ENCODE assay signal across 9 cellular contexts in the genomic region with DNA sequence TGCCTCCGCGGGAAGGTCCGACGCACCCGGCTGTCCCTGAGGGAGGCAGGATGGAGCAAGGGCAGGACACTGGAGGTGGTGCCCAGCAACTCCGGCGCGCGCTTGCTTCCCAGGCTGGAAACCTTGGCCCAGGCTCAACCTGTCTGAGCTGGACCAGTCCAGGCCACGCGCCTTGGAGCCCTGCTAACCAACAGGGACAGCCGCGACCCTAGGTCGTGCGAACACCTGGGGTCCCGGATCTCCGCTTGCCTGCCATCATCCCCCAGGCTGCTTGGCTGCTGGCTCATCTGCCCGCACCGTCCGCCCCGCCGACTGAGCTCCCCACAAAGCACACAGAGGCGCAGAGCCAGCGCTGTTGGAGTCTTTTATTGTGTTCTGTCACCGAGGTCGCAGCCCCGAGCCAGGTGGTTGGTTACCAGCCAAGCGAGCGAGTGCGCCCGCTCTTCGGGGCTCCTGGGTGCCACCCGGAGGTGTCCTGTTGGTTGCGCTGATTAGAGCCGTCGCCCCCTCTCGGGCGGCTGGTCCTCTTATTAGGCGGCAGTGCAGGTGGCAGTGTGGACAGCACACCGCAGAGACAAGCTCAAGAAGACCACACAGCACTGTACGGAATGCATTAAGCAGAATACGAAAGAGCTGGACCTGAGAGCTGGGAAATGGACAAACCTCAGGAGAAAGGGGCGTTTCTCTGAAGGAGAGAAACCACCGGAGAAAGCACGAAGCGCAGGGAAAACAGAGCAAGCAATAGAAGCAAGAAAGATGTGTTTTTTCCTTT. TPM values are rescaled to one million over a fixed set of nuclear protein-coding genes. Genes with fewer than 3 reads are reported as not detected.
DNase-seq lines count a peak whose midpoint lies in the region; ATAC-seq, FAIRE-seq and TF ChIP-seq lines count a peak whose summit lies in the region.
"Had no signal": no experiment of that assay in that cellular context is flagged by ENCODE, and none has a peak within 500 bp of the region (broad histone marks: within the 10 kb centered on the region; RNA-seq: fewer than 3 reads in every experiment).

No MANE protein-coding gene starts in this region.

- peak; percentile 52 for FAIRE-seq in HTR-8/SVneo (lab: Jason Lieb, UNC)

- 6 to 8% methylated on average over 37 to 42 of the region's 46 CpGs for WGBS in mesodermal cell (ENCODE audit: insufficient coverage in 2 of 2), 2 experiments

- H3K36me3 ChIP-seq in mesodermal cell (ENCODE audit: control insufficient read depth, insufficient read depth, low read length) (no peaks in the 10 kb centered on the region), BE2C (no peaks in the 10 kb centered on the region)

- TF ChIP-seq CTCF in AG09319 (IDR thresholded peaks at IDR 0.05; ENCODE audit: low read depth, low read length) = peak; percentile 8
- peak in 3 of 56 donors; percentile 7 to 16 (median 11) for TF ChIP-seq CTCF in dorsolateral prefrontal cortex (IDR thresholded peaks at IDR 0.05 in 54 of 56, conservative IDR thresholded peaks at IDR 0.05 in 2 of 56; ENCODE audit: low read depth in 1 of 56, partially characterized antibody in 56 of 56)
- no peak for TF ChIP-seq CTCF in BE2C (IDR thresholded peaks at IDR 0.05; ENCODE audit: low read depth, low read length)

- H3K27me3 ChIP-seq in dorsolateral prefrontal cortex = peaks cover 0 to 87% (median 47%) of the 10 kb centered on the region in 45 donors
- H3K27me3 ChIP-seq in BE2C = peaks cover 55% of the 10 kb centered on the region

- H3K4me1 ChIP-seq in mesodermal cell (ENCODE audit: control insufficient read depth, insufficient read depth, low read length, poor library complexity, severe bottlenecking) = no peaks in the 10 kb centered on the region
- H3K4me1 ChIP-seq in BE2C = no peaks in the 10 kb centered on the region

- H3K9me3 ChIP-seq in mesodermal cell (ENCODE audit: control insufficient read depth, low read length) (no peaks in the 10 kb centered on the region), BE2C (no peaks in the 10 kb centered on the region)

- H3K27ac ChIP-seq in dorsolateral prefrontal cortex = peak overlapping the region in 22 of 59 donors; percentile 4 to 73 (median 40)
- H3K27ac ChIP-seq in mesodermal cell (ENCODE audit: low read depth, low read length, severe bottlenecking) = no peak overlapping the region

- intact Hi-C loops in dorsolateral prefrontal cortex (cut with DNase I) = loop anchor here (10.0 kb wide), 4 partner anchors 797 to 1347 kb away; no protein-coding TSS in a partner anchor

- DNase-seq in AG09319 (ENCODE audit: extremely low read depth, low read depth) (no peak), HTR-8/SVneo (ENCODE audit: insufficient read length, low spot score) (no peak), dorsolateral prefrontal cortex (peak in 2 of 10 donors; percentile 16 to 44), NAMALWA (ENCODE audit: low spot score) (no peak), BE2C (no peak), SK-N-DZ (ENCODE audit: low spot score) (no peak)

- no peak for ATAC-seq in GM21825 (IDR thresholded peaks at IDR 0.05; ENCODE audit: unreplicated experiment)

- H3K4me3 ChIP-seq in dorsolateral prefrontal cortex (peak overlapping the region in 56 of 59 donors; percentile 3 to 64 (median 44)), mesodermal cell (ENCODE audit: extremely low read depth, insufficient read depth, low read length, poor library complexity, severe bottlenecking) (peak overlapping the region; percentile 23), BE2C (ENCODE audit: low read depth, low read length) (no peak overlapping the region)

RNA-seq across cellular contexts. Expression of a gene that starts 3.8 kb away (rescaled TPM):
- total RNA-seq in dorsolateral prefrontal cortex = 10 to 100 TPM in 104 of 120 experiments, 1 to 10 TPM in 16; 5.0 to 28.6 (median 14.1) TPM
- polyA plus RNA-seq in mesodermal cell (2013, experiment 1 of 2) = 23.2 TPM
- polyA plus RNA-seq in mesodermal cell (2013, experiment 2 of 2) = 15.9 TPM
- 0.39 TPM for polyA plus RNA-seq in BE2C (2012; ENCODE audit: insufficient read depth, insufficient read length, low read depth)
- polyA plus RNA-seq in SK-N-DZ (2014; cell fraction: cytosol; rRNA removed) = 0.05 TPM in 1 of 2 replicates, not detected in the other
- 0.01 and 0.11 TPM in 2 replicates for polyA plus RNA-seq in SK-N-DZ (2014; cell fraction: nucleus; rRNA removed)
- total RNA-seq: T-helper 2 cell treated with Interferon-gamma antibody and Interleukin-4, amounts not matched to agents 100 ng/mL and 5 ng/mL, for 36 hours had no signal

RNA-seq across cellular contexts. Expression of a gene that starts 41.5 kb away (rescaled TPM):
- total RNA-seq in dorsolateral prefrontal cortex = 100 to 1,000 TPM; 186 to 540 (median 369) TPM
- polyA plus RNA-seq in mesodermal cell (2013, experiment 1 of 2) = 291 TPM
- polyA plus RNA-seq in mesodermal cell (2013, experiment 2 of 2) = 294 TPM
- 780 TPM for polyA plus RNA-seq in BE2C (2012; ENCODE audit: insufficient read depth, insufficient read length, low read depth)
- 4,889 and 5,791 TPM in 2 replicates for polyA plus RNA-seq in SK-N-DZ (2014; cell fraction: cytosol; rRNA removed)
- polyA plus RNA-seq in SK-N-DZ (2014; cell fraction: nucleus; rRNA removed) = 1,566 and 3,018 TPM in 2 replicates
